13 cellular contexts compared by ENCODE assay signal in genomic region chr2:9613291-9613690, GRCh38. TPM values are rescaled to one million over a fixed set of nuclear protein-coding genes. Genes with fewer than 3 reads are reported as not detected.
DNase-seq lines count a peak whose midpoint lies in the region; ATAC-seq, FAIRE-seq and TF ChIP-seq lines count a peak whose summit lies in the region.
"Had no signal": no experiment of that assay in that cellular context is flagged by ENCODE, and none has a peak within 500 bp of the region (broad histone marks: within the 10 kb centered on the region; RNA-seq: fewer than 3 reads in every experiment).

No MANE protein-coding gene starts in this region.

- POLR2A ChIA-PET in CD4-positive, alpha-beta memory T cell (lab: Charles Lee; ENCODE audit: partially characterized antibody), result interaction anchor here (1.0 kb wide), 1 partner anchor 18 kb away, joined by 4 read pairs; the partner anchor contains the start of gene YWHAQ

- H3K27ac Mint-ChIP-seq in CD14-positive monocyte, result peak overlapping the region in 5 of 7 donors; percentile 21 to 47 (median 37)
- H3K27ac Mint-ChIP-seq in chondrocyte (ENCODE audit: unreplicated experiment), result peak overlapping the region; percentile 50
- peak overlapping the region in 3 of 7 donors; percentile 14 to 63 (median 22) for H3K27ac Mint-ChIP-seq in CD4-positive, alpha-beta memory T cell
- H3K27ac Mint-ChIP-seq: activated T-helper 1 cell treated with anti-CD3 and anti-CD28 coated beads, Interleukin-12 subunit alpha, Interleukin-12 subunit beta, Interleukin-2, Interleukin-4 antibody, amounts not matched to agents 30 ng/mL and 10 ng/mL and 1 ng/mL, durations not matched to agents 14 hours and 24 hours and 36 hours had no signal

- no peak for TF ChIP-seq CTCF in CD14-positive monocyte (IDR thresholded peaks at IDR 0.05)
- TF ChIP-seq CTCF in chondrocyte (IDR thresholded peaks at IDR 0.05), result no peak
- no peak for TF ChIP-seq CTCF in D721Med (IDR thresholded peaks at IDR 0.05; ENCODE audit: insufficient read depth, missing control alignments)

- H3K27me3 ChIP-seq in CD4-positive, alpha-beta memory T cell (ENCODE audit: insufficient read depth, low read length), result no peaks in the 10 kb centered on the region
- H3K27me3 ChIP-seq: colonic mucosa had no signal

- DNase-seq in CD14-positive monocyte (ENCODE audit: low spot score) (no peak), MV-4-11 (lab: John Stamatoyannopoulos, UW) (peak; percentile 74), chondrocyte (ENCODE audit: low spot score) (no peak), myocyte (ENCODE audit: low read depth) (peak; percentile 53), D721Med (ENCODE audit: insufficient read length, low spot score) (no peak)
- no peak for DNase-seq in CD4-positive, alpha-beta memory T cell
- DNase-seq: colonic mucosa; NCI-H1092; NK-92 treated with Interleukin-12 subunit alpha and Interleukin-12 subunit beta, amount 100 ng/mL, for 24 hours; occipital lobe had no signal

- H3K36me3 Mint-ChIP-seq in CD14-positive monocyte, result peaks cover 9 to 22% of the 10 kb centered on the region in 2 donors
- H3K36me3 Mint-ChIP-seq in chondrocyte (ENCODE audit: low read depth), result peaks cover 7% of the 10 kb centered on the region
- peaks cover 22 to 28% of the 10 kb centered on the region in 2 donors for H3K36me3 Mint-ChIP-seq in CD4-positive, alpha-beta memory T cell

- intact Hi-C loops in CD14-positive monocyte (cut with micrococcal nuclease), result no loop called here
- intact Hi-C loops in CD4-positive, alpha-beta memory T cell (cut with micrococcal nuclease), result no loop called here

- H3K27me3 Mint-ChIP-seq in CD14-positive monocyte (ENCODE audit: low read depth in 3 of 3) (no peaks in the 10 kb centered on the region), chondrocyte (ENCODE audit: low read depth) (no peaks in the 10 kb centered on the region)
- no peaks in the 10 kb centered on the region for H3K27me3 Mint-ChIP-seq in CD4-positive, alpha-beta memory T cell

- H3K9me3 Mint-ChIP-seq in CD14-positive monocyte, result peaks cover 0 to 2% (median 0%) of the 10 kb centered on the region in 7 donors
- H3K9me3 Mint-ChIP-seq in chondrocyte (ENCODE audit: low read depth), result no peaks in the 10 kb centered on the region
- no peaks in the 10 kb centered on the region for H3K9me3 Mint-ChIP-seq in CD4-positive, alpha-beta memory T cell
- H3K9me3 Mint-ChIP-seq: activated T-helper 1 cell treated with anti-CD3 and anti-CD28 coated beads, Interleukin-12 subunit alpha, Interleukin-12 subunit beta, Interleukin-2, Interleukin-4 antibody, amounts not matched to agents 30 ng/mL and 10 ng/mL and 1 ng/mL, durations not matched to agents 14 hours and 24 hours and 36 hours had no signal

- peaks cover 85% of the 10 kb centered on the region for H3K4me1 ChIP-seq in CD4-positive, alpha-beta memory T cell (ENCODE audit: insufficient read depth, low read length)

- no peaks in the 10 kb centered on the region for H3K9me3 ChIP-seq in CD4-positive, alpha-beta memory T cell (ENCODE audit: control insufficient read depth in 1 of 2, low read length in 2 of 2)
- H3K9me3 ChIP-seq: colonic mucosa had no signal

- H3K4me3 Mint-ChIP-seq in CD14-positive monocyte (no peak overlapping the region), chondrocyte (ENCODE audit: unreplicated experiment) (peak overlapping the region; percentile 5)
- peak overlapping the region in 1 of 8 donors; percentile 39 for H3K4me3 Mint-ChIP-seq in CD4-positive, alpha-beta memory T cell
- H3K4me3 Mint-ChIP-seq: activated T-helper 1 cell treated with anti-CD3 and anti-CD28 coated beads, Interleukin-12 subunit alpha, Interleukin-12 subunit beta, Interleukin-2, Interleukin-4 antibody, amounts not matched to agents 30 ng/mL and 10 ng/mL and 1 ng/mL, durations not matched to agents 14 hours and 24 hours and 36 hours had no signal

- no peak overlapping the region for H3K27ac ChIP-seq in CD4-positive, alpha-beta memory T cell (ENCODE audit: low read depth, low read length)
- H3K27ac ChIP-seq: colonic mucosa had no signal

- no peak for FAIRE-seq in D721Med (lab: Jason Lieb, UNC)

- CTCF ChIA-PET in CD4-positive, alpha-beta memory T cell (lab: Charles Lee; ENCODE audit: partially characterized antibody), result no interaction called here

- H3K4me3 ChIP-seq in CD4-positive, alpha-beta memory T cell (ENCODE audit: low read length in 2 of 2), result no peak overlapping the region
- H3K4me3 ChIP-seq: colonic mucosa had no signal

- H3K4me1 Mint-ChIP-seq in CD14-positive monocyte, result peaks cover 36% of the 10 kb centered on the region
- H3K4me1 Mint-ChIP-seq in chondrocyte (ENCODE audit: low read depth), result peaks cover 81% of the 10 kb centered on the region
- H3K4me1 Mint-ChIP-seq in CD4-positive, alpha-beta memory T cell, result peaks cover 71 to 98% (median 86%) of the 10 kb centered on the region in 4 donors

- H3K36me3 ChIP-seq in CD4-positive, alpha-beta memory T cell (ENCODE audit: insufficient read depth, low read length), result no peaks in the 10 kb centered on the region
- H3K36me3 ChIP-seq: colonic mucosa had no signal

- ATAC-seq in HG02588 (IDR thresholded peaks at IDR 0.05; ENCODE audit: unreplicated experiment) (no peak), HG03469 (IDR thresholded peaks at IDR 0.05; ENCODE audit: unreplicated experiment) (no peak)

RNA-seq across cellular contexts. Expression of gene YWHAQ, which starts 17.5 kb away (rescaled TPM):
- 100 to 1,000 TPM; 165 to 173 TPM for polyA plus RNA-seq in CD14-positive monocyte
- total RNA-seq in chondrocyte, result 247 to 287 TPM (median 251 TPM) in 3 replicates
- total RNA-seq in myocyte, result 194 and 222 TPM in 2 replicates
- polyA plus RNA-seq in myocyte (2012), result 199 TPM
- total RNA-seq in CD4-positive, alpha-beta memory T cell, result 100 to 1,000 TPM; 124 TPM
- polyA plus RNA-seq in CD4-positive, alpha-beta memory T cell, result 100 to 1,000 TPM; 315 to 504 TPM

RNA-seq across cellular contexts. Expression of gene ADAM17, which starts 57.7 kb away (rescaled TPM):
- 10 to 100 TPM; 30.2 to 34.8 TPM for polyA plus RNA-seq in CD14-positive monocyte
- total RNA-seq in chondrocyte (25.2 to 31.4 TPM (median 30.0 TPM) in 3 replicates), myocyte (45.7 and 64.9 TPM in 2 replicates)
- polyA plus RNA-seq in myocyte (2012), result 35.0 TPM
- 10 to 100 TPM; 32.7 to 35.6 TPM for total RNA-seq in CD4-positive, alpha-beta memory T cell
- 10 to 100 TPM in 1 of 2 donors, 1 to 10 TPM in 1; 8.1 to 13.7 TPM for polyA plus RNA-seq in CD4-positive, alpha-beta memory T cell

Comparison
In these comparisons a context has a peak if more than half of its experiments do, and no peak if none do; other contexts are left out.
1. DNase-seq: peak in MV-4-11 (single experiment) and myocyte (single experiment); none in CD14-positive monocyte (single experiment), chondrocyte (single experiment), D721Med (single experiment) and CD4-positive, alpha-beta memory T cell (0 of 5).